In genomic region chr1:15153842-15154479, GRCh38 we compare ENCODE assay signal across 1 cellular context.
A peak's percentile ranks its signal among the peaks of the same experiment; 100 is the strongest.
TF ChIP-seq lines count a peak whose summit lies in the region.

No MANE protein-coding gene starts in this region.

TF ChIP-seq in HepG2, 621 proteins besides CTCF, POLR2A, EP300 and RAD21 (continued from another document and continues in another):
- TF ChIP-seq ZNF687 (CRISPR knock-in tag; IDR thresholded peaks at IDR 0.05) (peak; percentile 71), ZNF136 (CRISPR knock-in tag; IDR thresholded peaks at IDR 0.05; ENCODE audit: low read depth) (no peak), MLLT10 (CRISPR knock-in tag; IDR thresholded peaks at IDR 0.05) (no peak), ZBTB20 (CRISPR knock-in tag; IDR thresholded peaks at IDR 0.05; ENCODE audit: borderline replicate concordance, low read depth) (0 out of 2 replicates have a peak, but pooled peaks have one; percentile 22), RBM22 (optimal IDR thresholded peaks at IDR 0.05; ENCODE audit: low read length) (no peak), CCAR2 (optimal IDR thresholded peaks at IDR 0.05; ENCODE audit: low read depth, low read length) (no peak), ZBTB39 (CRISPR knock-in tag; IDR thresholded peaks at IDR 0.05) (no peak), ZNF256 (CRISPR knock-in tag; conservative IDR thresholded peaks at IDR 0.05) (0 out of 2 replicates have a peak, but pooled peaks have one; percentile 34), ZNF30 (CRISPR knock-in tag; IDR thresholded peaks at IDR 0.05) (no peak), ARNTL (CRISPR knock-in tag; IDR thresholded peaks at IDR 0.05) (0 out of 2 replicates have a peak, but pooled peaks have one; percentile 19), ZMYM2 (CRISPR knock-in tag; IDR thresholded peaks at IDR 0.05) (peak; percentile 71), BRCA1 (CRISPR knock-in tag; IDR thresholded peaks at IDR 0.05) (0 out of 2 replicates have a peak, but pooled peaks have one; percentile 40), ZNF513 (CRISPR knock-in tag; conservative IDR thresholded peaks at IDR 0.05) (no peak), ZNF777 (CRISPR knock-in tag; IDR thresholded peaks at IDR 0.05) (no peak), SKI (IDR thresholded peaks at IDR 0.05; ENCODE audit: partially characterized antibody) (no peak), ZNF549 (CRISPR knock-in tag; IDR thresholded peaks at IDR 0.05) (0 out of 2 replicates have a peak, but pooled peaks have one; percentile 69), ZSCAN12 (CRISPR knock-in tag; IDR thresholded peaks at IDR 0.05) (0 out of 2 replicates have a peak, but pooled peaks have one; percentile 38), CSRNP1 (CRISPR knock-in tag; IDR thresholded peaks at IDR 0.05) (0 out of 2 replicates have a peak, but pooled peaks have one; percentile 12), ZNF512 (CRISPR knock-in tag; IDR thresholded peaks at IDR 0.05) (no peak), ATF4 (CRISPR knock-in tag; IDR thresholded peaks at IDR 0.05) (no peak), CREBL2 (CRISPR knock-in tag; IDR thresholded peaks at IDR 0.05; ENCODE audit: borderline replicate concordance) (no peak), ZNF644 (CRISPR knock-in tag; IDR thresholded peaks at IDR 0.05; ENCODE audit: low read depth) (no peak), ZNF138 (CRISPR knock-in tag; IDR thresholded peaks at IDR 0.05; ENCODE audit: low read depth) (no peak), ZNF280D (CRISPR knock-in tag; IDR thresholded peaks at IDR 0.05) (peak; percentile 30; the same call in 1 of the 2 replicates), ZEB1 (IDR thresholded peaks at IDR 0.05; ENCODE audit: insufficient replicate concordance, low read depth) (no peak), CHD4 (IDR thresholded peaks at IDR 0.05; ENCODE audit: borderline replicate concordance, low read length) (0 out of 2 replicates have a peak, but pooled peaks have one; percentile 48), ZNF431 (CRISPR knock-in tag; IDR thresholded peaks at IDR 0.05; ENCODE audit: borderline replicate concordance, low read depth) (0 out of 2 replicates have a peak, but pooled peaks have one; percentile 20), ZNF672 (CRISPR knock-in tag; IDR thresholded peaks at IDR 0.05) (no peak), DBP (CRISPR knock-in tag; IDR thresholded peaks at IDR 0.05; ENCODE audit: not compliant biosample characterization) (peak; percentile 59), PRDM15 (CRISPR knock-in tag; IDR thresholded peaks at IDR 0.05) (peak; percentile 40; the same call in 1 of the 2 replicates), TCF7 (IDR thresholded peaks at IDR 0.05; ENCODE audit: low read depth) (no peak), ATF7-NPFF (CRISPR knock-in tag; IDR thresholded peaks at IDR 0.05; ENCODE audit: low read depth) (no peak; the same call in 1 of the 2 replicates), ZNF326 (CRISPR knock-in tag; IDR thresholded peaks at IDR 0.05; ENCODE audit: borderline replicate concordance) (no peak), ZBTB1 (CRISPR knock-in tag; IDR thresholded peaks at IDR 0.05; ENCODE audit: borderline replicate concordance) (no peak; the same call in 1 of the 2 replicates), ZNF34 (CRISPR knock-in tag; IDR thresholded peaks at IDR 0.05; ENCODE audit: borderline replicate concordance) (no peak), ZNF224 (CRISPR knock-in tag; IDR thresholded peaks at IDR 0.05) (peak; percentile 68; the same call in 1 of the 2 replicates), SP5 (CRISPR knock-in tag; IDR thresholded peaks at IDR 0.05; ENCODE audit: borderline replicate concordance, low read depth) (no peak), ARNT2 (CRISPR knock-in tag; IDR thresholded peaks at IDR 0.05; ENCODE audit: low read depth) (peak; percentile 66; the same call in 1 of the 2 replicates), ERF (CRISPR knock-in tag; IDR thresholded peaks at IDR 0.05) (peak; percentile 37), ZSCAN20 (CRISPR knock-in tag; IDR thresholded peaks at IDR 0.05; ENCODE audit: borderline replicate concordance) (peak; percentile 97), SPEN (CRISPR knock-in tag; IDR thresholded peaks at IDR 0.05; ENCODE audit: low read depth) (no peak; the same call in 1 of the 2 replicates)
